In genomic region chr18:23401400-23402347, GRCh38 we compare ENCODE assay signal across 8 cellular contexts. TPM values are rescaled to one million over a fixed set of nuclear protein-coding genes. Genes with fewer than 3 reads are reported as not detected.
DNase-seq lines count a peak whose midpoint lies in the region; ATAC-seq and TF ChIP-seq lines count a peak whose summit lies in the region.

No MANE protein-coding gene starts in this region.

- H3K27ac ChIP-seq in PC-3 (ENCODE audit: low read length): no peak overlapping the region

- no peaks in the 10 kb centered on the region for H3K9me2 ChIP-seq in PC-3 (replicated peaks; ENCODE audit: low read length)

- no peaks in the 10 kb centered on the region for H4K20me1 ChIP-seq in PC-3 (ENCODE audit: low read length)

- BruUV-seq in PC-3 (replicated peaks; lab: Mats Ljungman, UMichigan): no TSS peak

- H3K27me3 Mint-ChIP-seq in type B pancreatic cell: no peaks in the 10 kb centered on the region

- H3K4me3 Mint-ChIP-seq in type B pancreatic cell: no peak overlapping the region

- no peak overlapping the region for H3K4me3 ChIP-seq in PC-3 (ENCODE audit: low read length)

- intact Hi-C loops in PC-3 (cut with micrococcal nuclease): no loop called here

- no peak overlapping the region for H3K9ac ChIP-seq in PC-3 (ENCODE audit: low read length)

- H3K27ac Mint-ChIP-seq in type B pancreatic cell: peak overlapping the region; percentile 83

- H3K4me2 ChIP-seq in PC-3 (ENCODE audit: low read length): no peak overlapping the region

- no peak overlapping the region for H2AFZ ChIP-seq in PC-3 (ENCODE audit: low read length)

- peaks cover 7% of the 10 kb centered on the region for H3K36me3 Mint-ChIP-seq in type B pancreatic cell

- CTCF ChIA-PET in PC-3 (lab: Charles Lee): no interaction called here

- H3K79me2 ChIP-seq in PC-3 (ENCODE audit: low read length): no peaks in the 10 kb centered on the region

- H3K9me3 ChIP-seq in PC-3 (ENCODE audit: low read length): no peaks in the 10 kb centered on the region

- peak; percentile 70 for DNase-seq in NCI-H748 (lab: John Stamatoyannopoulos, UW; ENCODE audit: unreplicated experiment)
- DNase-seq in NCI-H748 treated with DMSO at 0.1 percent for 48 hours (lab: John Stamatoyannopoulos, UW): no peak
- peak; percentile 30 for DNase-seq in UCSD-AML1 (lab: John Stamatoyannopoulos, UW; ENCODE audit: unreplicated experiment)
- peak; percentile 90 for DNase-seq in islet precursor cell
- DNase-seq in type B pancreatic cell (ENCODE audit: extremely low spot score, unreplicated experiment): no peak
- no peak for DNase-seq in PC-3
- no peak for DNase-seq in T-helper 1 cell

- H3K27me3 ChIP-seq in PC-3 (ENCODE audit: low read length): no peaks in the 10 kb centered on the region

- H3F3A ChIP-seq in PC-3 (ENCODE audit: low read length, unreplicated experiment): no peaks in the 10 kb centered on the region

- H3K4me1 ChIP-seq in PC-3 (ENCODE audit: insufficient read depth, low read length): peaks cover 5% of the 10 kb centered on the region; the same call in 1 of the 2 replicates

- peaks cover 3% of the 10 kb centered on the region; the same call in 1 of the 2 replicates for H3K36me3 ChIP-seq in PC-3 (ENCODE audit: low read depth, low read length)

- POLR2A ChIA-PET in PC-3 (lab: Charles Lee; ENCODE audit: unreplicated experiment): no interaction called here

- TF ChIP-seq CTCF in type B pancreatic cell (conservative IDR thresholded peaks at IDR 0.05) (no peak), PC-3 (conservative IDR thresholded peaks at IDR 0.05; ENCODE audit: low read depth, low read length) (no peak)

- no peak for ATAC-seq in PC-3
- no peak for ATAC-seq in HG02798 (IDR thresholded peaks at IDR 0.05; ENCODE audit: poor library complexity, unreplicated experiment)

- peaks cover 27% of the 10 kb centered on the region for H3K4me1 Mint-ChIP-seq in type B pancreatic cell (ENCODE audit: unreplicated experiment)

- peaks cover 5% of the 10 kb centered on the region for H3K9me3 Mint-ChIP-seq in type B pancreatic cell

RNA-seq across cellular contexts. Expression of gene RIOK3, which starts 51.4 kb away (rescaled TPM):
- total RNA-seq in type B pancreatic cell (ENCODE audit: low replicate concordance): 46.7 and 86.3 TPM in 2 replicates
- total RNA-seq in PC-3 (2014; rRNA removed): 35.0 and 41.4 TPM in 2 replicates

Comparison
In these comparisons a context has a peak if more than half of its experiments do, and no peak if none do; other contexts are left out.
1. DNase-seq: peak in NCI-H748 (single experiment), UCSD-AML1 (single experiment) and islet precursor cell (single experiment); none in NCI-H748 treated with DMSO at 0.1 percent for 48 hours (single experiment), type B pancreatic cell (single experiment), PC-3 (single experiment) and T-helper 1 cell (0 of 5).